In the genomic region with DNA sequence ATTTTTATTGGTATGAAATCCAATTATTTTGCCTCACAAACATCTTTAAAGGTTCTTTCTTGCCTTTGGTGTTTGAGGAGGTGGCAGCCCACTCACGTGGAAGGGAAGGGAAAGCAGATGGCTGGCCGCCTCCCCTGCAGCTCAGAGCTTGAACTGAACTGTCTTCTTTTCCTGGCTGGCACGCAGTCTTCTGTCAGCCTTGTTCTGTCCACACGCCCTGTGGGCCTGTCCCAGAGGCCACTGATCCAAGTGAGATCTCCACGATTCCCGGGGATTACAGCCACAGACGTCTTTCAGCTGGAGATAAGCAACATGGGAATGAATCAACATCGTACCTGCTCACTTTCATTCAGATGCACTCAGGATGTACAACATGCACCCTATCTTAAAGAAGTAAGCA, we compare ENCODE assay signal across 16 cellular contexts.
"Had no signal": no experiment of that assay in that cellular context is flagged by ENCODE, and none has a peak within 500 bp of the region (broad histone marks: within the 10 kb centered on the region; RNA-seq: fewer than 3 reads in every experiment).

No MANE protein-coding gene starts in this region.

- H3K27ac Mint-ChIP-seq: activated naive CD8-positive, alpha-beta T cell treated with anti-CD3 and anti-CD28 coated beads for 36 hours had no signal

- H3K9me3 ChIP-seq: breast epithelium, pancreas, sigmoid colon, transverse colon, vagina had no signal

- H3K27me3 ChIP-seq: breast epithelium, pancreas, sigmoid colon, transverse colon, vagina had no signal

- H3K4me1 ChIP-seq: breast epithelium, pancreas, sigmoid colon, transverse colon, vagina had no signal

- H3K4me3 Mint-ChIP-seq: activated naive CD8-positive, alpha-beta T cell treated with anti-CD3 and anti-CD28 coated beads for 36 hours; neural crest cell had no signal

- H3K36me3 Mint-ChIP-seq: activated naive CD8-positive, alpha-beta T cell treated with anti-CD3 and anti-CD28 coated beads for 36 hours had no signal

- H3K27ac ChIP-seq: breast epithelium, pancreas, sigmoid colon, transverse colon, vagina had no signal

- H3K4me1 Mint-ChIP-seq: activated naive CD8-positive, alpha-beta T cell treated with anti-CD3 and anti-CD28 coated beads for 36 hours; neural crest cell had no signal

- H3K4me3 ChIP-seq: breast epithelium, lung, pancreas, sigmoid colon, transverse colon, vagina had no signal

- DNase-seq: activated CD4-positive, alpha-beta T cell treated with anti-CD3 and anti-CD28 coated beads, Interleukin-2, amount 50 U/mL, for 4 hours; activated CD4-positive, CD25-positive, alpha-beta regulatory T cell treated with anti-CD3 and anti-CD28 coated beads, Interleukin-2, amount 50 U/mL, for 72 hours; activated naive CD8-positive, alpha-beta T cell treated with anti-CD3 and anti-CD28 coated beads for 36 hours; activated T-cell treated with anti-CD3 and anti-CD28 coated beads, Interleukin-2, amount 50 U/mL, for 48 hours; midbrain; pancreas; sigmoid colon; stimulated activated CD4-positive, alpha-beta T cell treated with anti-CD3 and anti-CD28 coated beads, Interleukin-1b, Interleukin-23, amount 100 ng/mL, for 48 hours; stimulated activated naive CD4-positive, alpha-beta T cell; T-helper 1 cell; T1000; transverse colon had no signal

- H3K9me3 Mint-ChIP-seq: activated naive CD8-positive, alpha-beta T cell treated with anti-CD3 and anti-CD28 coated beads for 36 hours; neural crest cell had no signal

- H3K36me3 ChIP-seq: breast epithelium, pancreas, sigmoid colon, transverse colon, vagina had no signal
